Comparison of ENCODE assay signal across 19 cellular contexts in genomic region chr12:25894759-25895158, GRCh38.
"Had no signal": no experiment of that assay in that cellular context is flagged by ENCODE, and none has a peak within 500 bp of the region (broad histone marks: within the 10 kb centered on the region; RNA-seq: fewer than 3 reads in every experiment).

No MANE protein-coding gene starts in this region.

- H3K4me3 ChIP-seq: heart right ventricle, smooth muscle cell, testis, vagina had no signal

- H3K27ac ChIP-seq: heart right ventricle, testis, vagina had no signal

- H3K9me3 ChIP-seq: testis, vagina had no signal

- H3K4me1 ChIP-seq: heart right ventricle, testis, vagina had no signal

- H3K36me3 ChIP-seq: heart right ventricle, vagina had no signal

- H3K4me2 ChIP-seq: smooth muscle cell had no signal

- DNase-seq: activated B cell treated with CpG ODN at 0.5 μM for 24 hours; activated CD4-positive, alpha-beta memory T cell treated with anti-CD3 and anti-CD28 coated beads for 36 hours; activated CD4-positive, alpha-beta T cell treated with anti-CD3 and anti-CD28 coated beads for 4 hours; activated naive CD4-positive, alpha-beta T cell treated with Interleukin-2 at 50 U/mL for 16 hours; activated naive CD8-positive, alpha-beta T cell treated with anti-CD3 and anti-CD28 coated beads, Interleukin-2, amount 10 ng/mL, durations not matched to agents 7 days and 5 days; activated T-cell treated with anti-CD3 and anti-CD28 coated beads, Interleukin-2, amount 50 U/mL, for 48 hours; amygdala; heart right ventricle; islet precursor cell; left cardiac atrium; nephron progenitor cell; posterior cingulate gyrus; stimulated activated CD4-positive, alpha-beta T cell treated with anti-CD3 and anti-CD28 coated beads, Interleukin-4, amount 100 ng/mL, for 1 hour; stimulated activated naive CD4-positive, alpha-beta T cell; testis; trophoblast cell had no signal

- H3K27me3 ChIP-seq: heart right ventricle, testis, vagina had no signal

- ATAC-seq: heart right ventricle, left cardiac atrium, sciatic nerve had no signal
